ENCODE assay signal across 9 cellular contexts in the genomic region with DNA sequence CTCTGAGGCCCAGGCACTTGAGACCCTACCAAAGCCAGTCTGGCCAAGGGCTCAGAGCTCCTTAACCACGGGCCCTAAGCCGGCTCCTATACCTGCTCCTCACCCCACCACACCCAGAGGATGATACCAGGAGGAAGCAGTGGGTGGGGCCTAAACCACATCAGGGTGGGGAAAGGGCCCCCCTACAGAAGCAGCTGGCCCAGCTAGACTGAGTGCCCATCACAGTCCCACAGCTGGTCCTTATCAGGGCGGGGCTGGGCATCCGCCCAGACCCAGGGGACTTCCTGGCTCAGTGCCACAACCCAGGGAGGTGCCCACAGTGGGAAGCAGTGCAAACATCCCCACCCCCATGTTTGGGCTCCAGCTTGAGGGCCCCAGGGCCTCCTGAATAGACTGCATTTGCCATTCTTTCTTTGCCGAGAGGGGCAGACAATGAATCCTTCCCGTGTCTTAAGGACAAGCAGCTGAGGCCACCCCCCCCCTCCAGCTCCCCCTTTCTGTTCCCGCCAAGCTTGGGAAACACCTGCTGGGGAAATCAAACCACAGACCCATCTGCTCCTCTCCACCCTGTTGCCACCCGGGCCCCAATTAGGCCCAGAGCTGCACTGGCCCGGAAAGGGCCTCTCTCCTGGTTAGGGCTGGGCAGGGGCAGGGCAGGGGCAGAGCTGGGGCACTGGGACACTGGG. TPM values are rescaled to one million over a fixed set of nuclear protein-coding genes. Genes with fewer than 3 reads are reported as not detected.
DNase-seq lines count a peak whose midpoint lies in the region; ATAC-seq, FAIRE-seq and TF ChIP-seq lines count a peak whose summit lies in the region.
"Had no signal": no experiment of that assay in that cellular context is flagged by ENCODE, and none has a peak within 500 bp of the region (broad histone marks: within the 10 kb centered on the region; RNA-seq: fewer than 3 reads in every experiment).

No MANE protein-coding gene starts in this region.

- H2BK12ac ChIP-seq in H1 (ENCODE audit: low read depth, low read length), result no peak overlapping the region

- peak overlapping the region; percentile 76 to 88 (median 86) for H3K4me3 Mint-ChIP-seq in CD4-positive, CD25-positive, alpha-beta regulatory T cell

- H3K4me1 Mint-ChIP-seq in CD4-positive, CD25-positive, alpha-beta regulatory T cell, result peaks cover 7 to 74% (median 52%) of the 10 kb centered on the region in 4 donors

- H3K4me2 ChIP-seq in OCI-LY7 (ENCODE audit: low read length), result peak overlapping the region; percentile 90
- H3K4me2 ChIP-seq in H1 (ENCODE audit: insufficient read depth in 1 of 2, low read depth in 2 of 2, low read length in 2 of 2), result peak overlapping the region; percentile 20; a peak in 1 of 4 replicates

- no peaks in the 10 kb centered on the region for H3K27me3 Mint-ChIP-seq in CD4-positive, CD25-positive, alpha-beta regulatory T cell

- H2AK5ac ChIP-seq in H1 (ENCODE audit: low read depth, low read length), result no peak overlapping the region

- no peaks in the 10 kb centered on the region for H3K23me2 ChIP-seq in H1 (ENCODE audit: low read depth, low read length)

- peaks cover 5% of the 10 kb centered on the region for H3K36me3 ChIP-seq in CD4-positive, CD25-positive, alpha-beta regulatory T cell (ENCODE audit: control insufficient read depth, insufficient read depth, low read length)
- H3K36me3 ChIP-seq in OCI-LY7 (ENCODE audit: insufficient read depth, low read length) (peaks cover 98% of the 10 kb centered on the region), H1 (ENCODE audit: control insufficient read depth in 2 of 4, insufficient read depth in 4 of 4, low read length in 3 of 4) (peaks cover 0 to 2% (median 0%) of the 10 kb centered on the region in 4 experiments; a peak in 2 of 8 replicates)

- no peaks in the 10 kb centered on the region for H3K27me3 ChIP-seq in CD4-positive, CD25-positive, alpha-beta regulatory T cell (ENCODE audit: control insufficient read depth, insufficient read depth, low read length)
- peaks cover 1 to 9% (median 5%) of the 10 kb centered on the region in 4 experiments; a peak in 6 of 7 replicates for H3K27me3 ChIP-seq in H1 (replicated peaks in 1 of 4; ENCODE audit: control insufficient read depth in 3 of 4, extremely low read depth in 1 of 4, insufficient read depth in 3 of 4, low read length in 3 of 4)

- H3K79me2 ChIP-seq in OCI-LY7 (ENCODE audit: insufficient read depth, low read depth, low read length) (peaks cover 99% of the 10 kb centered on the region), H1 (ENCODE audit: control insufficient read depth in 1 of 2, insufficient read depth in 2 of 2, low read length in 2 of 2) (no peaks in the 10 kb centered on the region; a peak in 1 of 4 replicates)

- H3K9me3 ChIP-seq in CD4-positive, CD25-positive, alpha-beta regulatory T cell (ENCODE audit: control insufficient read depth in 2 of 2, low read length in 2 of 2), result no peaks in the 10 kb centered on the region
- no peaks in the 10 kb centered on the region for H3K9me3 ChIP-seq in OCI-LY7 (ENCODE audit: low read length)
- H3K9me3 ChIP-seq in H1 (ENCODE audit: insufficient read depth in 2 of 2, low read depth in 1 of 2, low read length in 1 of 2), result no peaks in the 10 kb centered on the region

- no TSS peak for BruUV-seq in OCI-LY7 (replicated peaks; lab: Mats Ljungman, UMichigan)

- no peak overlapping the region for H2AFZ ChIP-seq in OCI-LY7 (ENCODE audit: low read length)
- no peak overlapping the region for H2AFZ ChIP-seq in H1 (ENCODE audit: low read length)

- H3K4ac ChIP-seq in H1 (replicated peaks; ENCODE audit: insufficient read length, low read depth, low read length), result no peak overlapping the region

- no peak overlapping the region for H3K56ac ChIP-seq in H1 (replicated peaks; ENCODE audit: insufficient read length, low read depth, low read length)

- no peak for TF ChIP-seq EP300 in H1 (IDR thresholded peaks at IDR 0.05; ENCODE audit: borderline replicate concordance in 1 of 2, low read depth in 2 of 2, low read length in 2 of 2)

- peak in 1 of 2 donors; percentile 28 for ATAC-seq in CD4-positive, CD25-positive, alpha-beta regulatory T cell (ENCODE audit: low read depth in 2 of 2)
- ATAC-seq in GM21390 (IDR thresholded peaks at IDR 0.05; ENCODE audit: unreplicated experiment), result no peak

- H2BK20ac ChIP-seq in H1 (ENCODE audit: low read length), result no peak overlapping the region

- no peak overlapping the region for H4K5ac ChIP-seq in H1 (ENCODE audit: insufficient read length, low read depth, low read length)

- H2BK15ac ChIP-seq in H1 (ENCODE audit: low read length), result no peak overlapping the region

- intact Hi-C loops in OCI-LY7 (cut with micrococcal nuclease; ENCODE audit: unreplicated experiment), result loop anchor here (1.0 to 10.0 kb wide), 6 partner anchors 14 to 1217 kb away; a partner anchor contains a TSS

- FAIRE-seq in H1 (lab: Jason Lieb, UNC), result no peak
- FAIRE-seq: bronchial epithelial cell had no signal

- H3K27ac ChIP-seq in CD4-positive, CD25-positive, alpha-beta regulatory T cell (ENCODE audit: insufficient read depth, low read length, poor library complexity, severe bottlenecking), result peak overlapping the region; percentile 79
- peak overlapping the region; percentile 98 for H3K27ac ChIP-seq in OCI-LY7 (ENCODE audit: low read depth, low read length, poor library complexity, severe bottlenecking)
- no peak overlapping the region for H3K27ac ChIP-seq in H1 (ENCODE audit: low read depth, low read length)

- no peak overlapping the region for H3K18ac ChIP-seq in H1 (ENCODE audit: extremely low read depth, low read length)

- no peaks in the 10 kb centered on the region for H3K9me2 ChIP-seq in OCI-LY7 (ENCODE audit: insufficient read depth, low read length)

- H3K36me3 Mint-ChIP-seq in CD4-positive, CD25-positive, alpha-beta regulatory T cell, result no peaks in the 10 kb centered on the region

- WGBS in H1 (ENCODE audit: extremely low coverage in 1 of 2, insufficient coverage in 1 of 2, insufficient read length in 1 of 2, insufficient replicate concordance in 2 of 2, low coverage in 1 of 2, low lambda C conversion rate in 2 of 2, missing lambda C conversion rate in 1 of 2), 2 experiments, result 66% methylated on average over 9 of the region's 9 CpGs; no CpG with 5 or more reads in 1 of the 2 experiments

- H3K9ac ChIP-seq in H1 (replicated peaks in 1 of 4; ENCODE audit: extremely low read depth in 1 of 4, low read depth in 3 of 4, low read length in 3 of 4), result no peak overlapping the region

- H2BK120ac ChIP-seq in H1 (replicated peaks; ENCODE audit: low read depth, low read length), result no peak overlapping the region

- peak overlapping the region; percentile 51 for H3K4me3 ChIP-seq in CD4-positive, CD25-positive, alpha-beta regulatory T cell (ENCODE audit: low read depth, low read length)
- H3K4me3 ChIP-seq in OCI-LY7 (ENCODE audit: low read depth, low read length, poor library complexity, severe bottlenecking), result peak overlapping the region; percentile 84
- H3K4me3 ChIP-seq in H1 (ENCODE audit: extremely low read depth in 1 of 4, insufficient read depth in 2 of 4, low read depth in 3 of 4, low read length in 4 of 4), result no peak overlapping the region

- no peaks in the 10 kb centered on the region for H3K9me3 Mint-ChIP-seq in CD4-positive, CD25-positive, alpha-beta regulatory T cell

- H4K91ac ChIP-seq in H1 (replicated peaks; ENCODE audit: insufficient read length, low read length), result no peak overlapping the region

- H4K20me1 ChIP-seq in OCI-LY7 (ENCODE audit: insufficient read depth, low read length), result peaks cover 22% of the 10 kb centered on the region
- peaks cover 3 to 7% of the 10 kb centered on the region in 2 experiments for H4K20me1 ChIP-seq in H1 (replicated peaks in 1 of 2; ENCODE audit: control insufficient read depth in 1 of 2, insufficient read depth in 2 of 2, low read length in 2 of 2)

- DNase-seq in CD4-positive, CD25-positive, alpha-beta regulatory T cell, result peak in 2 of 3 donors; percentile 34 to 87
- DNase-seq in HUDEP-2 (lab: John Stamatoyannopoulos, UW; ENCODE audit: unreplicated experiment in 76 of 76) (peak in 75 of 76 experiments; percentile 40 to 98 (median 85)), OCI-LY7 (ENCODE audit: low spot score) (peak; percentile 89), H1 (ENCODE audit: low read depth in 1 of 2, low spot score in 2 of 2) (no peak), ureter (ENCODE audit: low spot score) (no peak), hypothalamus (lab: John Stamatoyannopoulos, UW) (no peak)
- no peak for DNase-seq in activated CD4-positive, CD25-positive, alpha-beta regulatory T cell treated with anti-CD3 and anti-CD28 coated beads, Interleukin-2, amount 50 U/mL, for 72 hours

- no peak overlapping the region for H2BK5ac ChIP-seq in H1 (ENCODE audit: low read depth, low read length)

- TF ChIP-seq POLR2A in H1 (IDR thresholded peaks at IDR 0.05; ENCODE audit: control extremely low read depth in 1 of 2, low read depth in 2 of 2, low read length in 2 of 2), result no peak

- peaks cover 5% of the 10 kb centered on the region for H3K79me1 ChIP-seq in H1 (ENCODE audit: low read depth, low read length)

- no peak for TF ChIP-seq CTCF in OCI-LY7 (conservative IDR thresholded peaks at IDR 0.05; ENCODE audit: low read length)
- TF ChIP-seq CTCF in H1 (IDR thresholded peaks at IDR 0.05; ENCODE audit: control extremely low read depth in 1 of 3, insufficient read depth in 1 of 3, low read depth in 1 of 3, low read length in 3 of 3), result no peak

- POLR2A ChIA-PET in OCI-LY7 (lab: Charles Lee) (interaction anchor here (0.5 to 6.3 kb wide), 25 partner anchors 11 to 1714 kb away, joined by 3 to 35 read pairs (median 4); a partner anchor contains a TSS), H1 (lab: Charles Lee; ENCODE audit: partially characterized antibody) (interaction anchor here (1.0 to 1.4 kb wide), 4 partner anchors 9 to 50 kb away, joined by 3 to 6 read pairs (median 5); no protein-coding TSS in a partner anchor)

- H3K14ac ChIP-seq in H1 (ENCODE audit: insufficient read length), result no peak overlapping the region

- H3K23ac ChIP-seq in H1 (ENCODE audit: insufficient read length), result no peak overlapping the region

- H4K8ac ChIP-seq in H1 (ENCODE audit: extremely low read depth, insufficient read depth, low read length), result no peak overlapping the region

- CTCF ChIA-PET in OCI-LY7 (lab: Charles Lee; ENCODE audit: unreplicated experiment) (interaction anchor here (0.5 to 2.0 kb wide), 4 partner anchors 9 to 41 kb away, joined by 3 to 7 read pairs (median 5); no protein-coding TSS in a partner anchor), H1 (lab: Charles Lee; ENCODE audit: partially characterized antibody) (interaction anchor here (0.5 to 16.2 kb wide), 17 partner anchors 9 to 436 kb away, joined by 3 to 230 read pairs (median 5); a partner anchor contains a TSS)

- H3K4me1 ChIP-seq in CD4-positive, CD25-positive, alpha-beta regulatory T cell (ENCODE audit: control insufficient read depth, insufficient read depth, low read length, poor library complexity, severe bottlenecking), result peaks cover 72% of the 10 kb centered on the region
- peaks cover 61% of the 10 kb centered on the region for H3K4me1 ChIP-seq in OCI-LY7 (ENCODE audit: insufficient read depth, low read length, poor library complexity, severe bottlenecking)
- H3K4me1 ChIP-seq in H1 (replicated peaks in 1 of 4; ENCODE audit: control insufficient read depth in 3 of 4, insufficient read depth in 4 of 4, low read length in 3 of 4), result peaks cover 6 to 17% (median 9%) of the 10 kb centered on the region in 4 experiments

- no peak for TF ChIP-seq RAD21 in H1 (IDR thresholded peaks at IDR 0.05 in 1 of 2, conservative IDR thresholded peaks at IDR 0.05 in 1 of 2; ENCODE audit: low read depth in 2 of 2, low read length in 2 of 2)

- peak overlapping the region; percentile 91 to 99 (median 95) for H3K27ac Mint-ChIP-seq in CD4-positive, CD25-positive, alpha-beta regulatory T cell

RNA-seq across cellular contexts. Expression of a gene that starts 6.2 kb away (rescaled TPM):
- 13.8 TPM for total RNA-seq in CD4-positive, CD25-positive, alpha-beta regulatory T cell
- polyA plus RNA-seq in CD4-positive, CD25-positive, alpha-beta regulatory T cell, result 1 to 10 TPM; 2.3 to 7.1 (median 3.7) TPM
- 176 and 203 TPM in 2 replicates for total RNA-seq in OCI-LY7 (2014; rRNA removed; shearing (Covaris generic))
- total RNA-seq in OCI-LY7 (2022), result 212 and 224 TPM in 2 replicates
- total RNA-seq in H1 (2021; fragmentation: NEBNext Ultra II Directional; extraction: Animal tissue kit (Norgen Biotek cat#: 25700)), result 6.1 and 7.0 TPM in 2 replicates
- polyA plus RNA-seq in H1 (2011; rRNA removed), result 1.8 and 2.3 TPM in 2 replicates
- polyA plus RNA-seq in H1 (2011; cell fraction: cytosol; rRNA removed), result 1.8 TPM
- 2.4 TPM for polyA plus RNA-seq in H1 (2011; cell fraction: nucleus; rRNA removed)
- 3.9 to 5.3 TPM (median 4.1 TPM) in 4 replicates for polyA plus RNA-seq in H1 (2012, experiment 1 of 2)
- 3.4 TPM for polyA plus RNA-seq in H1 (2012, experiment 2 of 2)
- 3.1 TPM for polyA plus RNA-seq in H1 (2013, experiment 1 of 2)
- 2.9 TPM for polyA plus RNA-seq in H1 (2013, experiment 2 of 2)
- 3.2 and 4.8 TPM in 2 replicates for polyA minus RNA-seq in H1 (2011; rRNA and poly(A)+ RNA removed)
- polyA minus RNA-seq in H1 (2011; cell fraction: cytosol; rRNA and poly(A)+ RNA removed), result 2.7 TPM
- polyA minus RNA-seq in H1 (2011; cell fraction: nucleus; rRNA and poly(A)+ RNA removed), result 3.8 TPM
- 0.52 TPM for total RNA-seq in ureter

RNA-seq across cellular contexts. Expression of a gene that starts 34.4 kb away (rescaled TPM):
- 51.1 TPM for total RNA-seq in CD4-positive, CD25-positive, alpha-beta regulatory T cell
- polyA plus RNA-seq in CD4-positive, CD25-positive, alpha-beta regulatory T cell, result 10 to 100 TPM; 35.9 to 56.9 (median 48.0) TPM
- 1,286 and 1,658 TPM in 2 replicates for total RNA-seq in OCI-LY7 (2014; rRNA removed; shearing (Covaris generic))
- 621 and 629 TPM in 2 replicates for total RNA-seq in OCI-LY7 (2022)
- 240 and 252 TPM in 2 replicates for total RNA-seq in H1 (2021; fragmentation: NEBNext Ultra II Directional; extraction: Animal tissue kit (Norgen Biotek cat#: 25700))
- polyA plus RNA-seq in H1 (2011; rRNA removed), result 304 and 490 TPM in 2 replicates
- 310 TPM for polyA plus RNA-seq in H1 (2011; cell fraction: cytosol; rRNA removed)
- polyA plus RNA-seq in H1 (2011; cell fraction: nucleus; rRNA removed), result 192 TPM
- polyA plus RNA-seq in H1 (2012, experiment 1 of 2), result 135 to 194 TPM (median 157 TPM) in 4 replicates
- polyA plus RNA-seq in H1 (2012, experiment 2 of 2), result 300 TPM
- polyA plus RNA-seq in H1 (2013, experiment 1 of 2), result 260 TPM
- 250 TPM for polyA plus RNA-seq in H1 (2013, experiment 2 of 2)
- polyA minus RNA-seq in H1 (2011; rRNA and poly(A)+ RNA removed), result 30.4 and 61.8 TPM in 2 replicates
- 97.4 TPM for polyA minus RNA-seq in H1 (2011; cell fraction: cytosol; rRNA and poly(A)+ RNA removed)
- 104 TPM for polyA minus RNA-seq in H1 (2011; cell fraction: nucleus; rRNA and poly(A)+ RNA removed)
- 81.0 TPM for total RNA-seq in ureter

RNA-seq across cellular contexts. Expression of a gene that starts 40.9 kb away (rescaled TPM):
- total RNA-seq in CD4-positive, CD25-positive, alpha-beta regulatory T cell, result 2.3 TPM
- polyA plus RNA-seq in CD4-positive, CD25-positive, alpha-beta regulatory T cell, result under 1 TPM in 3 of 4 donors, not detected in 1; 0.23 to 0.57 (median 0.41) TPM
- 5.4 and 5.9 TPM in 2 replicates for total RNA-seq in OCI-LY7 (2014; rRNA removed; shearing (Covaris generic))
- total RNA-seq in OCI-LY7 (2022) (14.9 and 18.0 TPM in 2 replicates), ureter (44.4 TPM)
- 54.9 and 58.0 TPM in 2 replicates for total RNA-seq in H1 (2021; fragmentation: NEBNext Ultra II Directional; extraction: Animal tissue kit (Norgen Biotek cat#: 25700))
- 53.1 and 62.6 TPM in 2 replicates for polyA plus RNA-seq in H1 (2011; rRNA removed)
- polyA plus RNA-seq in H1 (2011; cell fraction: cytosol; rRNA removed), result 51.4 TPM
- polyA plus RNA-seq in H1 (2011; cell fraction: nucleus; rRNA removed), result 233 TPM
- polyA plus RNA-seq in H1 (2012, experiment 1 of 2), result 34.7 to 50.2 TPM (median 42.7 TPM) in 4 replicates
- polyA plus RNA-seq in H1 (2012, experiment 2 of 2), result 40.8 TPM
- polyA plus RNA-seq in H1 (2013, experiment 1 of 2), result 30.6 TPM
- polyA plus RNA-seq in H1 (2013, experiment 2 of 2), result 28.6 TPM
- polyA minus RNA-seq in H1 (2011; rRNA and poly(A)+ RNA removed), result 60.3 and 65.1 TPM in 2 replicates
- polyA minus RNA-seq in H1 (2011; cell fraction: cytosol; rRNA and poly(A)+ RNA removed), result 28.0 TPM
- polyA minus RNA-seq in H1 (2011; cell fraction: nucleus; rRNA and poly(A)+ RNA removed), result 40.8 TPM

Comparison
In these comparisons a context has a peak if more than half of its experiments do, and no peak if none do; other contexts are left out.
1. DNase-seq: peak in CD4-positive, CD25-positive, alpha-beta regulatory T cell (2 of 3), HUDEP-2 (75 of 76) and OCI-LY7 (single experiment); none in H1 (0 of 2), ureter (single experiment), hypothalamus (0 of 51) and activated CD4-positive, CD25-positive, alpha-beta regulatory T cell treated with anti-CD3 and anti-CD28 coated beads, Interleukin-2, amount 50 U/mL, for 72 hours (single experiment).
2. H3K4me3 ChIP-seq: peak in CD4-positive, CD25-positive, alpha-beta regulatory T cell (single experiment) and OCI-LY7 (single experiment); none in H1 (0 of 4).
3. RNA of a gene that starts 6.2 kb away (total RNA-seq): 176 to 224 TPM in OCI-LY7; 13.8 TPM in CD4-positive, CD25-positive, alpha-beta regulatory T cell (single experiment), 6.1 to 7.0 TPM in H1 and 0.52 TPM in ureter (single experiment); every median in the first group is over 10 times any median in the second.